In genomic region chr3:170108955-170109354, GRCh38 we compare ENCODE assay signal across 16 cellular contexts.
DNase-seq lines count a peak whose midpoint lies in the region; ATAC-seq, FAIRE-seq and TF ChIP-seq lines count a peak whose summit lies in the region.
"Had no signal": no experiment of that assay in that cellular context is flagged by ENCODE, and none has a peak within 500 bp of the region (broad histone marks: within the 10 kb centered on the region; RNA-seq: fewer than 3 reads in every experiment).

No MANE protein-coding gene starts in this region.

- no peak overlapping the region for H3K4me2 ChIP-seq in H1 (ENCODE audit: insufficient read depth in 1 of 2, low read depth in 2 of 2, low read length in 2 of 2)

- no peaks in the 10 kb centered on the region for H4K20me1 ChIP-seq in H1 (replicated peaks in 1 of 2; ENCODE audit: control insufficient read depth in 1 of 2, insufficient read depth in 2 of 2, low read length in 2 of 2)

- no peak overlapping the region for H2BK120ac ChIP-seq in H1 (replicated peaks; ENCODE audit: low read depth, low read length)

- no peaks in the 10 kb centered on the region for H3K23me2 ChIP-seq in H1 (ENCODE audit: low read depth, low read length)

- no peak overlapping the region for H3K56ac ChIP-seq in H1 (replicated peaks; ENCODE audit: insufficient read length, low read depth, low read length)

- no peak overlapping the region for H2AK5ac ChIP-seq in H1 (ENCODE audit: low read depth, low read length)

- no peak overlapping the region for H2BK5ac ChIP-seq in H1 (ENCODE audit: low read depth, low read length)

- no peak for ATAC-seq in activated T-cell treated with anti-CD3 and anti-CD28 coated beads, Interleukin-2, amount 50 U/mL, for 4 hours
- ATAC-seq in T-helper 17 cell = no peak
- ATAC-seq: Panc1 had no signal

- H3K4ac ChIP-seq in H1 (replicated peaks; ENCODE audit: insufficient read length, low read depth, low read length) = no peak overlapping the region

- H3K27me3 Mint-ChIP-seq in activated T-cell treated with anti-CD3 and anti-CD28 coated beads, Interleukin-2, amount 50 U/mL, for 24 hours = no peaks in the 10 kb centered on the region
- no peaks in the 10 kb centered on the region for H3K27me3 Mint-ChIP-seq in activated T-cell treated with anti-CD3 and anti-CD28 coated beads, Interleukin-2, amount 50 U/mL, for 4 hours (ENCODE audit: low read depth)
- no peaks in the 10 kb centered on the region for H3K27me3 Mint-ChIP-seq in T-helper 17 cell
- H3K27me3 Mint-ChIP-seq: CD8-positive, alpha-beta memory T cell had no signal

- no peak overlapping the region for H3K9ac ChIP-seq in H1 (replicated peaks in 1 of 4; ENCODE audit: extremely low read depth in 1 of 4, low read depth in 3 of 4, low read length in 3 of 4)

- no peak overlapping the region for H4K5ac ChIP-seq in H1 (ENCODE audit: insufficient read length, low read depth, low read length)

- no peak overlapping the region for H2AFZ ChIP-seq in H1 (ENCODE audit: low read length)

- no peak overlapping the region for H3K18ac ChIP-seq in H1 (ENCODE audit: extremely low read depth, low read length)

- H3K36me3 ChIP-seq in A673 (ENCODE audit: insufficient read depth, low read length, poor library complexity, severe bottlenecking) (peaks cover 24% of the 10 kb centered on the region), H1 (ENCODE audit: control insufficient read depth in 2 of 4, insufficient read depth in 4 of 4, low read length in 3 of 4) (peaks cover 0 to 28% (median 3%) of the 10 kb centered on the region in 4 experiments; a peak in 3 of 8 replicates)

- POLR2A ChIA-PET in A673 (lab: Charles Lee; ENCODE audit: low non-redundant PET) (no interaction called here), H1 (lab: Charles Lee; ENCODE audit: partially characterized antibody) (no interaction called here)

- intact Hi-C loops in A673 (cut with micrococcal nuclease; ENCODE audit: unreplicated experiment) = no loop called here

- CTCF ChIA-PET in A673 (lab: Charles Lee) = no interaction called here
- CTCF ChIA-PET in H1 (lab: Charles Lee; ENCODE audit: partially characterized antibody) = interaction anchor here (1.1 to 1.3 kb wide), 2 partner anchors 9 to 88 kb away, joined by 3 to 4 read pairs; no protein-coding TSS in a partner anchor

- no peak for DNase-seq in activated T-cell treated with anti-CD3 and anti-CD28 coated beads, Interleukin-2, amount 50 U/mL, for 24 hours
- no peak for DNase-seq in activated T-cell treated with anti-CD3 and anti-CD28 coated beads, Interleukin-2, amount 50 U/mL, for 4 hours
- DNase-seq in A673 (ENCODE audit: low spot score) (no peak), T-helper 17 cell (no peak), H1 (ENCODE audit: low read depth in 1 of 2, low spot score in 2 of 2) (no peak), DMS 273 treated with DMSO at 0.1 percent for 48 hours (lab: John Stamatoyannopoulos, UW) (no peak), C1 segment of cervical spinal cord (lab: John Stamatoyannopoulos, UW) (no peak), NCI-H128 (lab: John Stamatoyannopoulos, UW; ENCODE audit: unreplicated experiment) (no peak)
- DNase-seq: 8988T; CD8-positive, alpha-beta memory T cell; Karpas-422; NCI-H1436 treated with DMSO at 0.1 percent for 48 hours; NCI-H2029 treated with DMSO at 0.1 percent for 48 hours; NCI-H2171; SJCRH30 had no signal

- H3K27ac ChIP-seq in A673 (ENCODE audit: low read depth, low read length, poor library complexity, severe bottlenecking) = peak overlapping the region; percentile 81
- H3K27ac ChIP-seq in H1 (ENCODE audit: low read depth, low read length) = no peak overlapping the region
- H3K27ac ChIP-seq: SJCRH30 had no signal

- H2BK12ac ChIP-seq in H1 (ENCODE audit: low read depth, low read length) = no peak overlapping the region

- H3K27me3 ChIP-seq in A673 (replicated peaks; ENCODE audit: insufficient read depth, low read depth, low read length, poor library complexity) = no peaks in the 10 kb centered on the region
- no peaks in the 10 kb centered on the region for H3K27me3 ChIP-seq in H1 (replicated peaks in 1 of 4; ENCODE audit: control insufficient read depth in 3 of 4, extremely low read depth in 1 of 4, insufficient read depth in 3 of 4, low read length in 3 of 4)
- H3K27me3 ChIP-seq: SJCRH30 had no signal

- WGBS in H1 (ENCODE audit: extremely low coverage in 1 of 2, insufficient coverage in 1 of 2, insufficient read length in 1 of 2, insufficient replicate concordance in 2 of 2, low coverage in 1 of 2, low lambda C conversion rate in 2 of 2, missing lambda C conversion rate in 1 of 2), 2 experiments = 87% methylated on average over 3 of the region's 3 CpGs; no CpG with 5 or more reads in 1 of the 2 experiments

- H3K4me1 ChIP-seq in A673 (ENCODE audit: insufficient read depth, low read length, poor library complexity, severe bottlenecking) (peaks cover 44% of the 10 kb centered on the region), H1 (replicated peaks in 1 of 4; ENCODE audit: control insufficient read depth in 3 of 4, insufficient read depth in 4 of 4, low read length in 3 of 4) (no peaks in the 10 kb centered on the region)
- H3K4me1 ChIP-seq: SJCRH30 had no signal

- peak overlapping the region; percentile 34 for H3K27ac Mint-ChIP-seq in activated T-cell treated with anti-CD3 and anti-CD28 coated beads, Interleukin-2, amount 50 U/mL, for 24 hours
- H3K27ac Mint-ChIP-seq in T-helper 17 cell = peak overlapping the region; percentile 27

- H3K79me1 ChIP-seq in H1 (ENCODE audit: low read depth, low read length) = no peaks in the 10 kb centered on the region; the same call in 1 of the 2 replicates

- H3K23ac ChIP-seq in H1 (ENCODE audit: insufficient read length) = no peak overlapping the region

- no peaks in the 10 kb centered on the region for H3K79me2 ChIP-seq in H1 (ENCODE audit: control insufficient read depth in 1 of 2, insufficient read depth in 2 of 2, low read length in 2 of 2)

- TF ChIP-seq EP300 in H1 (IDR thresholded peaks at IDR 0.05; ENCODE audit: borderline replicate concordance in 1 of 2, low read depth in 2 of 2, low read length in 2 of 2) = no peak

- no peak overlapping the region for H2BK20ac ChIP-seq in H1 (ENCODE audit: low read length)

- TF ChIP-seq RAD21 in H1 (IDR thresholded peaks at IDR 0.05 in 1 of 2, conservative IDR thresholded peaks at IDR 0.05 in 1 of 2; ENCODE audit: low read depth in 2 of 2, low read length in 2 of 2) = no peak

- TF ChIP-seq CTCF in A673 (conservative IDR thresholded peaks at IDR 0.05; ENCODE audit: low read depth, low read length) (no peak), H1 (IDR thresholded peaks at IDR 0.05; ENCODE audit: control extremely low read depth in 1 of 3, insufficient read depth in 1 of 3, low read depth in 1 of 3, low read length in 3 of 3) (no peak)

- no peak overlapping the region for H3K4me3 ChIP-seq in A673 (ENCODE audit: low read depth, low read length, poor library complexity, severe bottlenecking)
- no peak overlapping the region for H3K4me3 ChIP-seq in H1 (ENCODE audit: extremely low read depth in 1 of 4, insufficient read depth in 2 of 4, low read depth in 3 of 4, low read length in 4 of 4)
- H3K4me3 ChIP-seq: SJCRH30 had no signal

- BruUV-seq in A673 (replicated peaks; lab: Mats Ljungman, UMichigan) = no TSS peak

- no peak overlapping the region for H3K14ac ChIP-seq in H1 (ENCODE audit: insufficient read length)

- H2BK15ac ChIP-seq in H1 (ENCODE audit: low read length) = no peak overlapping the region

- H4K91ac ChIP-seq in H1 (replicated peaks; ENCODE audit: insufficient read length, low read length) = no peak overlapping the region

- peaks cover 87% of the 10 kb centered on the region for H3K36me3 Mint-ChIP-seq in activated T-cell treated with anti-CD3 and anti-CD28 coated beads, Interleukin-2, amount 50 U/mL, for 24 hours (ENCODE audit: low read depth)
- peaks cover 38% of the 10 kb centered on the region for H3K36me3 Mint-ChIP-seq in activated T-cell treated with anti-CD3 and anti-CD28 coated beads, Interleukin-2, amount 50 U/mL, for 4 hours (ENCODE audit: insufficient read depth)
- peaks cover 10% of the 10 kb centered on the region for H3K36me3 Mint-ChIP-seq in T-helper 17 cell (ENCODE audit: low read depth)

- no peak overlapping the region for H4K8ac ChIP-seq in H1 (ENCODE audit: extremely low read depth, insufficient read depth, low read length)

- H3K4me1 Mint-ChIP-seq in activated T-cell treated with anti-CD3 and anti-CD28 coated beads, Interleukin-2, amount 50 U/mL, for 24 hours (ENCODE audit: low read depth) = peaks cover 27% of the 10 kb centered on the region
- H3K4me1 Mint-ChIP-seq in activated T-cell treated with anti-CD3 and anti-CD28 coated beads, Interleukin-2, amount 50 U/mL, for 4 hours (ENCODE audit: low read depth) = peaks cover 22% of the 10 kb centered on the region
- H3K4me1 Mint-ChIP-seq in T-helper 17 cell = peaks cover 18% of the 10 kb centered on the region

- no peak for TF ChIP-seq POLR2A in H1 (IDR thresholded peaks at IDR 0.05; ENCODE audit: control extremely low read depth in 1 of 2, low read depth in 2 of 2, low read length in 2 of 2)

- FAIRE-seq in H1 (lab: Jason Lieb, UNC) = no peak

- no peaks in the 10 kb centered on the region for H3K9me3 ChIP-seq in A673 (ENCODE audit: low read depth, low read length, poor library complexity, severe bottlenecking)
- no peaks in the 10 kb centered on the region for H3K9me3 ChIP-seq in T-helper 17 cell (ENCODE audit: control insufficient read depth, low read length, poor library complexity, severe bottlenecking)
- H3K9me3 ChIP-seq in H1 (ENCODE audit: insufficient read depth in 2 of 2, low read depth in 1 of 2, low read length in 1 of 2) = no peaks in the 10 kb centered on the region
- H3K9me3 ChIP-seq: SJCRH30 had no signal

- no peak overlapping the region for H3K4me3 Mint-ChIP-seq in activated T-cell treated with anti-CD3 and anti-CD28 coated beads, Interleukin-2, amount 50 U/mL, for 24 hours
- no peak overlapping the region for H3K4me3 Mint-ChIP-seq in activated T-cell treated with anti-CD3 and anti-CD28 coated beads, Interleukin-2, amount 50 U/mL, for 4 hours
- no peak overlapping the region for H3K4me3 Mint-ChIP-seq in T-helper 17 cell
- H3K4me3 Mint-ChIP-seq: CD8-positive, alpha-beta memory T cell had no signal

- no peaks in the 10 kb centered on the region for H3K9me3 Mint-ChIP-seq in activated T-cell treated with anti-CD3 and anti-CD28 coated beads, Interleukin-2, amount 50 U/mL, for 24 hours
- no peaks in the 10 kb centered on the region for H3K9me3 Mint-ChIP-seq in activated T-cell treated with anti-CD3 and anti-CD28 coated beads, Interleukin-2, amount 50 U/mL, for 4 hours
- H3K9me3 Mint-ChIP-seq: CD8-positive, alpha-beta memory T cell had no signal

TF ChIP-seq in H1, 55 proteins besides CTCF, POLR2A, EP300 and RAD21:
- TF ChIP-seq JUN (IDR thresholded peaks at IDR 0.05; ENCODE audit: low read depth, low read length) (no peak), MAFK (IDR thresholded peaks at IDR 0.05; ENCODE audit: low read depth, low read length) (peak; percentile 5; the same call in 1 of the 2 replicates), ZNF274 (IDR thresholded peaks at IDR 0.05; ENCODE audit: borderline replicate concordance, extremely low read depth, low read length) (no peak), SP2 (IDR thresholded peaks at IDR 0.05; ENCODE audit: low read length) (no peak), MAX (IDR thresholded peaks at IDR 0.05) (no peak), CEBPB (IDR thresholded peaks at IDR 0.05; ENCODE audit: low read depth, low read length) (no peak)
